In genomic region chr18:1488957-1489356, GRCh38 we compare ENCODE assay signal across 2 cellular contexts.
TF ChIP-seq lines count a peak whose summit lies in the region.

No MANE protein-coding gene starts in this region.

TF ChIP-seq in HepG2, 621 proteins besides CTCF, POLR2A, EP300 and RAD21 (continued from another document):
- no peak for TF ChIP-seq ZNF17 (CRISPR knock-in tag; IDR thresholded peaks at IDR 0.05)
- no peak for TF ChIP-seq ZNF577 (CRISPR knock-in tag; IDR thresholded peaks at IDR 0.05; ENCODE audit: borderline replicate concordance, low read depth)
- 0 out of 2 replicates have a peak, but pooled peaks have one; percentile 54 for TF ChIP-seq LCORL (IDR thresholded peaks at IDR 0.05)
- TF ChIP-seq LCORL (CRISPR knock-in tag; IDR thresholded peaks at IDR 0.05): no peak
- no peak for TF ChIP-seq KAT7 (CRISPR knock-in tag; IDR thresholded peaks at IDR 0.05; ENCODE audit: borderline replicate concordance)

TF ChIP-seq in WTC11, 78 proteins besides CTCF, POLR2A, EP300 and RAD21 (continued from another document):
- TF ChIP-seq GTF2I (CRISPR knock-in tag; conservative IDR thresholded peaks at IDR 0.05): no peak
- TF ChIP-seq, protein P1, sequence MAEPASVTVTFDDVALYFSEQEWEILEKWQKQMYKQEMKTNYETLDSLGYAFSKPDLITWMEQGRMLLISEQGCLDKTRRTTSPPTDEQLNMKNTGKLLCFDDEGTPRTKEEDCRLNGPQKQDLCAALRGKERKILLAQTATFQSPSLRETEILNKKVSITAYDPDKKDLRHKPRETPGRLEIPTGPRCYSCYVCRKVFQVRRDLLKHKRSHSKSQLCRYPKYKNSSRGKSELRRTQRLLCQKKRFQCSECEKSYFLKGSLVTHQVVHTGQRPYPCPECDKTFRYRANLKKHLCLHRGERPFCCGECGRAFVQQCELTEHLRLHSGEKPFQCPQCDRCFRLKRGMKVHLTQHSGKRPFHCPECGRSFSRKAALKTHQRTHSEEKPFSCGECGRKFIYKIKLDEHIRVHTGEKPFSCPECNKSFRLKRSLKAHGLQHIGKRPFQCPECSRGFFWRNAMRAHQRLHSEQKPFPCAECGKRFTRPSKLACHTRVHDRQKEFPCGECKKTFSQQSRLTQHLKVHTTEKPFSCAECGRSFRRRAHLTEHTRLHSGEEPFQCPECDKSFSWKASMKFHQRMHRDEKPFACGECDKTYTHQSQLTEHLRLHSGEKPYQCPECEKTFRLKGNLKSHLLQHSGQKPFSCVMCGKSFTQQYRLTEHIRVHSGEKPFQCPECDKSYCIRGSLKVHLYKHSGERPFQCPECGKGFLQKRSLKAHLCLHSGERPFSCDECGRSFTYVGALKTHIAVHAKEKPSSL (CRISPR knock-in tag; conservative IDR thresholded peaks at IDR 0.05): no peak
- no peak for TF ChIP-seq NR3C1 (CRISPR knock-in tag; conservative IDR thresholded peaks at IDR 0.05; ENCODE audit: low read depth)
- TF ChIP-seq ZNF263 (CRISPR knock-in tag; IDR thresholded peaks at IDR 0.05; ENCODE audit: low read depth): no peak
- TF ChIP-seq USF2 (CRISPR knock-in tag; IDR thresholded peaks at IDR 0.05): no peak
- no peak for TF ChIP-seq CDX4 (CRISPR knock-in tag; IDR thresholded peaks at IDR 0.05; ENCODE audit: borderline replicate concordance)
- no peak for TF ChIP-seq NR1H2 (CRISPR knock-in tag; IDR thresholded peaks at IDR 0.05)
- no peak for TF ChIP-seq ZNF232 (CRISPR knock-in tag; IDR thresholded peaks at IDR 0.05)
- TF ChIP-seq E2F1 (CRISPR knock-in tag; IDR thresholded peaks at IDR 0.05): no peak
- TF ChIP-seq CREM (CRISPR knock-in tag; IDR thresholded peaks at IDR 0.05): no peak
- no peak for TF ChIP-seq TP53 (CRISPR knock-in tag; IDR thresholded peaks at IDR 0.05)
- TF ChIP-seq RELA (CRISPR knock-in tag; IDR thresholded peaks at IDR 0.05; ENCODE audit: borderline replicate concordance): no peak
- no peak for TF ChIP-seq AR (CRISPR knock-in tag; IDR thresholded peaks at IDR 0.05)
- TF ChIP-seq, protein P2, sequence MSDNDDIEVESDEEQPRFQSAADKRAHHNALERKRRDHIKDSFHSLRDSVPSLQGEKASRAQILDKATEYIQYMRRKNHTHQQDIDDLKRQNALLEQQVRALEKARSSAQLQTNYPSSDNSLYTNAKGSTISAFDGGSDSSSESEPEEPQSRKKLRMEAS (CRISPR knock-in tag; IDR thresholded peaks at IDR 0.05): no peak
- no peak for TF ChIP-seq KAT7 (CRISPR knock-in tag; IDR thresholded peaks at IDR 0.05; ENCODE audit: borderline replicate concordance)
- TF ChIP-seq, protein P3, sequence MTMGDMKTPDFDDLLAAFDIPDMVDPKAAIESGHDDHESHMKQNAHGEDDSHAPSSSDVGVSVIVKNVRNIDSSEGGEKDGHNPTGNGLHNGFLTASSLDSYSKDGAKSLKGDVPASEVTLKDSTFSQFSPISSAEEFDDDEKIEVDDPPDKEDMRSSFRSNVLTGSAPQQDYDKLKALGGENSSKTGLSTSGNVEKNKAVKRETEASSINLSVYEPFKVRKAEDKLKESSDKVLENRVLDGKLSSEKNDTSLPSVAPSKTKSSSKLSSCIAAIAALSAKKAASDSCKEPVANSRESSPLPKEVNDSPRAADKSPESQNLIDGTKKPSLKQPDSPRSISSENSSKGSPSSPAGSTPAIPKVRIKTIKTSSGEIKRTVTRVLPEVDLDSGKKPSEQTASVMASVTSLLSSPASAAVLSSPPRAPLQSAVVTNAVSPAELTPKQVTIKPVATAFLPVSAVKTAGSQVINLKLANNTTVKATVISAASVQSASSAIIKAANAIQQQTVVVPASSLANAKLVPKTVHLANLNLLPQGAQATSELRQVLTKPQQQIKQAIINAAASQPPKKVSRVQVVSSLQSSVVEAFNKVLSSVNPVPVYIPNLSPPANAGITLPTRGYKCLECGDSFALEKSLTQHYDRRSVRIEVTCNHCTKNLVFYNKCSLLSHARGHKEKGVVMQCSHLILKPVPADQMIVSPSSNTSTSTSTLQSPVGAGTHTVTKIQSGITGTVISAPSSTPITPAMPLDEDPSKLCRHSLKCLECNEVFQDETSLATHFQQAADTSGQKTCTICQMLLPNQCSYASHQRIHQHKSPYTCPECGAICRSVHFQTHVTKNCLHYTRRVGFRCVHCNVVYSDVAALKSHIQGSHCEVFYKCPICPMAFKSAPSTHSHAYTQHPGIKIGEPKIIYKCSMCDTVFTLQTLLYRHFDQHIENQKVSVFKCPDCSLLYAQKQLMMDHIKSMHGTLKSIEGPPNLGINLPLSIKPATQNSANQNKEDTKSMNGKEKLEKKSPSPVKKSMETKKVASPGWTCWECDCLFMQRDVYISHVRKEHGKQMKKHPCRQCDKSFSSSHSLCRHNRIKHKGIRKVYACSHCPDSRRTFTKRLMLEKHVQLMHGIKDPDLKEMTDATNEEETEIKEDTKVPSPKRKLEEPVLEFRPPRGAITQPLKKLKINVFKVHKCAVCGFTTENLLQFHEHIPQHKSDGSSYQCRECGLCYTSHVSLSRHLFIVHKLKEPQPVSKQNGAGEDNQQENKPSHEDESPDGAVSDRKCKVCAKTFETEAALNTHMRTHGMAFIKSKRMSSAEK (CRISPR knock-in tag; IDR thresholded peaks at IDR 0.05; ENCODE audit: borderline replicate concordance): no peak
